ENCODE assay signal across 20 cellular contexts in the genomic region with DNA sequence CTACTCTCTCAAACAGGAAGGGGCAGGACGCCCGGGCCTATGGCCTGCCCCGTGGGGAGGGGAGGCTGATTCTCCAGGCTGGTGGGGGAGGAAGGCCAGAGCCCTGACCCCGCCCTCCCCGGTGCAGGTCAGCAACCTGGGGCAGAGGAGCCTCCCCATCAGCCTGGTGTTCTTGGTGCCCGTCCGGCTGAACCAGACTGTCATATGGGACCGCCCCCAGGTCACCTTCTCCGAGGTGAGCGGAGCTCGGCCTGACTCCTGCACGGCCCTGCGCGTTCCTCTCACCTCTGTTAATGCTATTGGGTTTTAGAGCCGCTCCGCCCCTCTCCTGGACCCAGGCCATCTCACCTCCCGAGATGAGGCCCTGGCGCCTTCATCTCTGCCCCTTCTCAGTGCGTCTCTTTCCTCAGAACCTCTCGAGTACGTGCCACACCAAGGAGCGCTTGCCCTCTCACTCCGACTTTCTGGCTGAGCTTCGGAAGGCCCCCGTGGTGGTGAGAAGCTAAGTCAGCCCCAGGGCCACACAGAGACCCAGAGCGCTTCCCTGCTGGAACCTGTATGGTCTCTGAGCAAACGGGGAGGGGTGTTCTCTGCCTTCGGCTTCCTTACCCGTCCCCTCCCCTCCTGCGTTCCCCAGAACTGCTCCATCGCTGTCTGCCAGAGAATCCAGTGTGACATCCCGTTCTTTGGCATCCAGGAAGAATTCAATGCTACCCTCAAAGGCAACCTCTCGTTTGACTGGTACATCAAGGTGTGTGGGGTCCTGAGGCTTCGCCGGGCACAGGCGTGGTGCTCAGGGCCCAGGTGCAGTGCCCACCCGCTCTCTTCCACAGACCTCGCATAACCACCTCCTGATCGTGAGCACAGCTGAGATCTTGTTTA. TPM values are rescaled to one million over a fixed set of nuclear protein-coding genes. Genes with fewer than 3 reads are reported as not detected.
DNase-seq lines count a peak whose midpoint lies in the region; ATAC-seq lines count a peak whose summit lies in the region.
"Had no signal": no experiment of that assay in that cellular context is flagged by ENCODE, and none has a peak within 500 bp of the region (broad histone marks: within the 10 kb centered on the region; RNA-seq: fewer than 3 reads in every experiment).

No MANE protein-coding gene starts in this region.

- H3K4me1 Mint-ChIP-seq in activated naive CD8-positive, alpha-beta T cell treated with anti-CD3 and anti-CD28 coated beads for 36 hours: peaks cover 21% of the 10 kb centered on the region

- peak overlapping the region; percentile 82; the same call in 1 of the 2 replicates for H3K4me2 ChIP-seq in BLaER1
- H3K4me2 ChIP-seq in mesendoderm (ENCODE audit: low read length): no peak overlapping the region

- no peak overlapping the region for H2BK120ac ChIP-seq in mesendoderm (ENCODE audit: low read depth, low read length)

- no peak overlapping the region for H4K8ac ChIP-seq in mesendoderm (ENCODE audit: low read depth, low read length)

- no peak overlapping the region for H3K4me3 ChIP-seq in BLaER1
- H3K4me3 ChIP-seq in mesendoderm (ENCODE audit: low read length): no peak overlapping the region
- H3K4me3 ChIP-seq: prostate gland had no signal

- H3K36me3 Mint-ChIP-seq in activated naive CD8-positive, alpha-beta T cell treated with anti-CD3 and anti-CD28 coated beads for 36 hours: no peaks in the 10 kb centered on the region

- H3K79me1 ChIP-seq in mesendoderm (ENCODE audit: low read length): no peaks in the 10 kb centered on the region

- DNase-seq in D341Med (ENCODE audit: low spot score) (peak; percentile 28), mesendoderm (peak; percentile 23), NCI-H1436 treated with DMSO at 0.1 percent for 48 hours (lab: John Stamatoyannopoulos, UW) (no peak), DMS53 (lab: John Stamatoyannopoulos, UW) (no peak)
- no peak for DNase-seq in activated naive CD8-positive, alpha-beta T cell treated with anti-CD3 and anti-CD28 coated beads for 36 hours
- DNase-seq: activated naive CD4-positive, alpha-beta T cell treated with Interleukin-2 at 50 U/mL for 16 hours; cortex of kidney; DMS79; gastrocnemius medialis; NCI-H187; spleen; stimulated activated naive B cell treated with anti-CD40 and anti-IgM and Interleukin-4, amounts not matched to agents 10 μg/mL and 1 μg/mL and 100 μg/mL, for 72 hours; trophoblast cell had no signal

- H3K56ac ChIP-seq in mesendoderm (ENCODE audit: low read length): no peak overlapping the region

- H3K79me2 ChIP-seq in mesendoderm (ENCODE audit: control insufficient read depth, insufficient read depth, low read length): no peaks in the 10 kb centered on the region

- H3K18ac ChIP-seq in mesendoderm (ENCODE audit: low read length): no peak overlapping the region

- no peak overlapping the region for H4K5ac ChIP-seq in mesendoderm (ENCODE audit: low read length)

- no peak overlapping the region for H3K4ac ChIP-seq in mesendoderm (ENCODE audit: low read depth, low read length)

- H3K23ac ChIP-seq in mesendoderm (ENCODE audit: low read length): no peak overlapping the region

- no peak overlapping the region for H2AK5ac ChIP-seq in mesendoderm (ENCODE audit: low read length)

- no peaks in the 10 kb centered on the region for H3K9me3 ChIP-seq in BLaER1
- H3K9me3 ChIP-seq: gastrocnemius medialis, prostate gland, spleen had no signal

- no peak overlapping the region for H2BK5ac ChIP-seq in mesendoderm (ENCODE audit: low read length)

- no peaks in the 10 kb centered on the region for H3K9me3 Mint-ChIP-seq in activated naive CD8-positive, alpha-beta T cell treated with anti-CD3 and anti-CD28 coated beads for 36 hours
- H3K9me3 Mint-ChIP-seq: stimulated activated naive B cell treated with anti-CD40 and anti-IgM and Interleukin-4, amounts not matched to agents 10 μg/mL and 1 μg/mL and 100 μg/mL, for 72 hours had no signal

- no peaks in the 10 kb centered on the region; the same call in 1 of the 2 replicates for H3K27me3 ChIP-seq in BLaER1
- peaks cover 4% of the 10 kb centered on the region for H3K27me3 ChIP-seq in mesendoderm (ENCODE audit: insufficient read depth, low read length, poor library complexity)

- H2BK15ac ChIP-seq in mesendoderm (replicated peaks; ENCODE audit: low read depth): no peak overlapping the region

- no peaks in the 10 kb centered on the region for H3K27me3 Mint-ChIP-seq in activated naive CD8-positive, alpha-beta T cell treated with anti-CD3 and anti-CD28 coated beads for 36 hours

- H3K36me3 ChIP-seq in BLaER1 (no peaks in the 10 kb centered on the region), mesendoderm (ENCODE audit: control insufficient read depth, insufficient read depth, low read length) (no peaks in the 10 kb centered on the region)
- H3K36me3 ChIP-seq: gastrocnemius medialis, prostate gland had no signal

- H4K20me1 ChIP-seq in BLaER1: no peaks in the 10 kb centered on the region

- no peak overlapping the region for H3K9ac ChIP-seq in BLaER1
- no peak overlapping the region for H3K9ac ChIP-seq in mesendoderm (ENCODE audit: low read length)

- H3K27ac ChIP-seq in BLaER1 (no peak overlapping the region), mesendoderm (ENCODE audit: low read depth, low read length) (no peak overlapping the region)
- H3K27ac ChIP-seq: epithelial cell of prostate, gastrocnemius medialis, prostate gland had no signal

- no peak overlapping the region for H3K27ac Mint-ChIP-seq in activated naive CD8-positive, alpha-beta T cell treated with anti-CD3 and anti-CD28 coated beads for 36 hours
- H3K27ac Mint-ChIP-seq: brain had no signal

- no peak for ATAC-seq in GM21390 (IDR thresholded peaks at IDR 0.05; ENCODE audit: unreplicated experiment)
- ATAC-seq: activated CD4-positive, CD25-positive, alpha-beta regulatory T cell treated with anti-CD3 and anti-CD28 coated beads, Interleukin-2, amount 50 U/mL, for 24 hours; gastrocnemius medialis; stimulated activated naive B cell treated with anti-CD40 and anti-IgM and Interleukin-4, amounts not matched to agents 10 μg/mL and 1 μg/mL and 100 μg/mL, for 72 hours had no signal

- H3K4me3 Mint-ChIP-seq in activated naive CD8-positive, alpha-beta T cell treated with anti-CD3 and anti-CD28 coated beads for 36 hours: peak overlapping the region; percentile 44

- no CpG with 5 or more reads among the region's 39 CpGs for WGBS in mesendoderm (ENCODE audit: extremely low coverage, insufficient coverage, low lambda C conversion rate)

- H3K4me1 ChIP-seq in BLaER1 (peaks cover 25% of the 10 kb centered on the region), mesendoderm (ENCODE audit: control insufficient read depth, low read depth, low read length) (peaks cover 2% of the 10 kb centered on the region)
- H3K4me1 ChIP-seq: prostate gland had no signal

RNA-seq across cellular contexts. Expression of a gene that starts 25.1 kb away (rescaled TPM):
- 1 to 10 TPM; 1.4 to 1.6 TPM for total RNA-seq in activated naive CD8-positive, alpha-beta T cell treated with anti-CD3 and anti-CD28 coated beads for 36 hours
- polyA plus RNA-seq in mesendoderm (2013, experiment 1 of 2): 0.07 TPM
- 0.08 TPM for polyA plus RNA-seq in mesendoderm (2013, experiment 2 of 2)
- total RNA-seq: NCI-H460 had no signal

Comparison
In these comparisons a context has a peak if more than half of its experiments do, and no peak if none do; other contexts are left out.
1. DNase-seq: peak in D341Med (single experiment) and mesendoderm (single experiment); none in activated naive CD8-positive, alpha-beta T cell treated with anti-CD3 and anti-CD28 coated beads for 36 hours (single experiment), NCI-H1436 treated with DMSO at 0.1 percent for 48 hours (single experiment) and DMS53 (single experiment).